ENCODE assay signal across 1 cellular context in the genomic region with DNA sequence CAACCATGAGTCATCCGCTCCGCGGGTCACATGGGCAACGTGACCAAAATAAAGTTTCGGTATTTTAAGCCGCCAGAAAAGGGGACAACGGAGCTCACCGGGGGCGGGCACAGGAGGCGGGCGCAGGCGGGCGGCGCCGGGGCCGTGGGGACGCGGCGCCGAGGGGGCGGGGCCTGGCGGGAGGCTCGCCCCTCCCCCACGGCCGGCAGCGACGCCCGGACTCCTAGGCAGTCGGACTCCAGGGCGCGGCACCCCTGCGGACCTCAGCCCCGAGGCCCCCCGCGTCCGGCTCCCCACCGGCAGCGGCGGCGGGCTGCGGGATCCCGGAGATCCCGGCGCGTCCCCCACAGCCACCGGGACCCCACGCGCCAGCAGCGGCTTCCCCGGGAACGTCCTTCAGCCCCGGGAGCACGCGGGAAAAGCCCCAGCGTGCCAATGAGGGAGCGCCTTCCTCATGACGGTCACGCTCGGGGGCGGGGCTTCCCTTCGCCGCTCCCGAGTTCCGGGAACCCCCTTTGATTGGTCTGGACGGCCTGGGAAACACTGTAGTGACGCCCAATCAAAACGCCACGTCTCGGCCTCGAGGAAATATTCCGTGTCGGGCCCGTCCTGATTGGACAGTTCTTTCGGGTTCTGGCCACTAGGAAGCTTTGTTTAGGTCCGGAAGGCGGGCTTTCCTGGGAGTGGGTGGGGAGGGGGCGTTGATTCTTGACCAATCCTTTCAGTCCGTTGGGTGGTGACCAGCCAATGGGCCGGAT.
TF ChIP-seq lines count a peak whose summit lies in the region.

No MANE protein-coding gene starts in this region.

TF ChIP-seq in K562, 482 proteins besides CTCF, POLR2A, EP300 and RAD21 (continued from another document and continues in another):
- TF ChIP-seq, protein P1, sequence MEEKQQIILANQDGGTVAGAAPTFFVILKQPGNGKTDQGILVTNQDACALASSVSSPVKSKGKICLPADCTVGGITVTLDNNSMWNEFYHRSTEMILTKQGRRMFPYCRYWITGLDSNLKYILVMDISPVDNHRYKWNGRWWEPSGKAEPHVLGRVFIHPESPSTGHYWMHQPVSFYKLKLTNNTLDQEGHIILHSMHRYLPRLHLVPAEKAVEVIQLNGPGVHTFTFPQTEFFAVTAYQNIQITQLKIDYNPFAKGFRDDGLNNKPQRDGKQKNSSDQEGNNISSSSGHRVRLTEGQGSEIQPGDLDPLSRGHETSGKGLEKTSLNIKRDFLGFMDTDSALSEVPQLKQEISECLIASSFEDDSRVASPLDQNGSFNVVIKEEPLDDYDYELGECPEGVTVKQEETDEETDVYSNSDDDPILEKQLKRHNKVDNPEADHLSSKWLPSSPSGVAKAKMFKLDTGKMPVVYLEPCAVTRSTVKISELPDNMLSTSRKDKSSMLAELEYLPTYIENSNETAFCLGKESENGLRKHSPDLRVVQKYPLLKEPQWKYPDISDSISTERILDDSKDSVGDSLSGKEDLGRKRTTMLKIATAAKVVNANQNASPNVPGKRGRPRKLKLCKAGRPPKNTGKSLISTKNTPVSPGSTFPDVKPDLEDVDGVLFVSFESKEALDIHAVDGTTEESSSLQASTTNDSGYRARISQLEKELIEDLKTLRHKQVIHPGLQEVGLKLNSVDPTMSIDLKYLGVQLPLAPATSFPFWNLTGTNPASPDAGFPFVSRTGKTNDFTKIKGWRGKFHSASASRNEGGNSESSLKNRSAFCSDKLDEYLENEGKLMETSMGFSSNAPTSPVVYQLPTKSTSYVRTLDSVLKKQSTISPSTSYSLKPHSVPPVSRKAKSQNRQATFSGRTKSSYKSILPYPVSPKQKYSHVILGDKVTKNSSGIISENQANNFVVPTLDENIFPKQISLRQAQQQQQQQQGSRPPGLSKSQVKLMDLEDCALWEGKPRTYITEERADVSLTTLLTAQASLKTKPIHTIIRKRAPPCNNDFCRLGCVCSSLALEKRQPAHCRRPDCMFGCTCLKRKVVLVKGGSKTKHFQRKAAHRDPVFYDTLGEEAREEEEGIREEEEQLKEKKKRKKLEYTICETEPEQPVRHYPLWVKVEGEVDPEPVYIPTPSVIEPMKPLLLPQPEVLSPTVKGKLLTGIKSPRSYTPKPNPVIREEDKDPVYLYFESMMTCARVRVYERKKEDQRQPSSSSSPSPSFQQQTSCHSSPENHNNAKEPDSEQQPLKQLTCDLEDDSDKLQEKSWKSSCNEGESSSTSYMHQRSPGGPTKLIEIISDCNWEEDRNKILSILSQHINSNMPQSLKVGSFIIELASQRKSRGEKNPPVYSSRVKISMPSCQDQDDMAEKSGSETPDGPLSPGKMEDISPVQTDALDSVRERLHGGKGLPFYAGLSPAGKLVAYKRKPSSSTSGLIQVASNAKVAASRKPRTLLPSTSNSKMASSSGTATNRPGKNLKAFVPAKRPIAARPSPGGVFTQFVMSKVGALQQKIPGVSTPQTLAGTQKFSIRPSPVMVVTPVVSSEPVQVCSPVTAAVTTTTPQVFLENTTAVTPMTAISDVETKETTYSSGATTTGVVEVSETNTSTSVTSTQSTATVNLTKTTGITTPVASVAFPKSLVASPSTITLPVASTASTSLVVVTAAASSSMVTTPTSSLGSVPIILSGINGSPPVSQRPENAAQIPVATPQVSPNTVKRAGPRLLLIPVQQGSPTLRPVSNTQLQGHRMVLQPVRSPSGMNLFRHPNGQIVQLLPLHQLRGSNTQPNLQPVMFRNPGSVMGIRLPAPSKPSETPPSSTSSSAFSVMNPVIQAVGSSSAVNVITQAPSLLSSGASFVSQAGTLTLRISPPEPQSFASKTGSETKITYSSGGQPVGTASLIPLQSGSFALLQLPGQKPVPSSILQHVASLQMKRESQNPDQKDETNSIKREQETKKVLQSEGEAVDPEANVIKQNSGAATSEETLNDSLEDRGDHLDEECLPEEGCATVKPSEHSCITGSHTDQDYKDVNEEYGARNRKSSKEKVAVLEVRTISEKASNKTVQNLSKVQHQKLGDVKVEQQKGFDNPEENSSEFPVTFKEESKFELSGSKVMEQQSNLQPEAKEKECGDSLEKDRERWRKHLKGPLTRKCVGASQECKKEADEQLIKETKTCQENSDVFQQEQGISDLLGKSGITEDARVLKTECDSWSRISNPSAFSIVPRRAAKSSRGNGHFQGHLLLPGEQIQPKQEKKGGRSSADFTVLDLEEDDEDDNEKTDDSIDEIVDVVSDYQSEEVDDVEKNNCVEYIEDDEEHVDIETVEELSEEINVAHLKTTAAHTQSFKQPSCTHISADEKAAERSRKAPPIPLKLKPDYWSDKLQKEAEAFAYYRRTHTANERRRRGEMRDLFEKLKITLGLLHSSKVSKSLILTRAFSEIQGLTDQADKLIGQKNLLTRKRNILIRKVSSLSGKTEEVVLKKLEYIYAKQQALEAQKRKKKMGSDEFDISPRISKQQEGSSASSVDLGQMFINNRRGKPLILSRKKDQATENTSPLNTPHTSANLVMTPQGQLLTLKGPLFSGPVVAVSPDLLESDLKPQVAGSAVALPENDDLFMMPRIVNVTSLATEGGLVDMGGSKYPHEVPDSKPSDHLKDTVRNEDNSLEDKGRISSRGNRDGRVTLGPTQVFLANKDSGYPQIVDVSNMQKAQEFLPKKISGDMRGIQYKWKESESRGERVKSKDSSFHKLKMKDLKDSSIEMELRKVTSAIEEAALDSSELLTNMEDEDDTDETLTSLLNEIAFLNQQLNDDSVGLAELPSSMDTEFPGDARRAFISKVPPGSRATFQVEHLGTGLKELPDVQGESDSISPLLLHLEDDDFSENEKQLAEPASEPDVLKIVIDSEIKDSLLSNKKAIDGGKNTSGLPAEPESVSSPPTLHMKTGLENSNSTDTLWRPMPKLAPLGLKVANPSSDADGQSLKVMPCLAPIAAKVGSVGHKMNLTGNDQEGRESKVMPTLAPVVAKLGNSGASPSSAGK (IDR thresholded peaks at IDR 0.05): peak; percentile 99
- TF ChIP-seq ZNF695 (CRISPR knock-in tag; IDR thresholded peaks at IDR 0.05) (no peak), ZC3H4 (CRISPR knock-in tag; IDR thresholded peaks at IDR 0.05; ENCODE audit: borderline replicate concordance) (0 out of 2 replicates have a peak, but pooled peaks have one; percentile 16), STAT5B (CRISPR knock-in tag; IDR thresholded peaks at IDR 0.05) (no peak), ZNF175 (CRISPR knock-in tag; IDR thresholded peaks at IDR 0.05; ENCODE audit: low read depth) (peak; percentile 94), HDAC2 (IDR thresholded peaks at IDR 0.05) (no peak), CBFB (CRISPR knock-in tag; IDR thresholded peaks at IDR 0.05) (no peak), E2F4 (CRISPR knock-in tag; IDR thresholded peaks at IDR 0.05; ENCODE audit: low read depth) (0 out of 2 replicates have a peak, but pooled peaks have one; percentile 61), KDM5B (IDR thresholded peaks at IDR 0.05; ENCODE audit: insufficient replicate concordance, low read depth, low read length) (peak; percentile 68), TAF1 (IDR thresholded peaks at IDR 0.05; ENCODE audit: control insufficient read depth, extremely low read depth, insufficient read depth, low read length, severe bottlenecking) (peak; percentile 63), CSDE1 (IDR thresholded peaks at IDR 0.05) (no peak), NUFIP1 (IDR thresholded peaks at IDR 0.05; ENCODE audit: partially characterized antibody) (no peak), ZNF518B (CRISPR knock-in tag; IDR thresholded peaks at IDR 0.05) (no peak), PHF21A (IDR thresholded peaks at IDR 0.05; ENCODE audit: borderline replicate concordance, low read depth) (no peak)
- TF ChIP-seq, protein P2, sequence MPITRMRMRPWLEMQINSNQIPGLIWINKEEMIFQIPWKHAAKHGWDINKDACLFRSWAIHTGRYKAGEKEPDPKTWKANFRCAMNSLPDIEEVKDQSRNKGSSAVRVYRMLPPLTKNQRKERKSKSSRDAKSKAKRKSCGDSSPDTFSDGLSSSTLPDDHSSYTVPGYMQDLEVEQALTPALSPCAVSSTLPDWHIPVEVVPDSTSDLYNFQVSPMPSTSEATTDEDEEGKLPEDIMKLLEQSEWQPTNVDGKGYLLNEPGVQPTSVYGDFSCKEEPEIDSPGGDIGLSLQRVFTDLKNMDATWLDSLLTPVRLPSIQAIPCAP (CRISPR knock-in tag; IDR thresholded peaks at IDR 0.05; ENCODE audit: borderline replicate concordance): peak; percentile 32; the same call in 1 of the 2 replicates
- TF ChIP-seq, protein P3, sequence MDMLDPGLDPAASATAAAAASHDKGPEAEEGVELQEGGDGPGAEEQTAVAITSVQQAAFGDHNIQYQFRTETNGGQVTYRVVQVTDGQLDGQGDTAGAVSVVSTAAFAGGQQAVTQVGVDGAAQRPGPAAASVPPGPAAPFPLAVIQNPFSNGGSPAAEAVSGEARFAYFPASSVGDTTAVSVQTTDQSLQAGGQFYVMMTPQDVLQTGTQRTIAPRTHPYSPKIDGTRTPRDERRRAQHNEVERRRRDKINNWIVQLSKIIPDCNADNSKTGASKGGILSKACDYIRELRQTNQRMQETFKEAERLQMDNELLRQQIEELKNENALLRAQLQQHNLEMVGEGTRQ (CRISPR knock-in tag; IDR thresholded peaks at IDR 0.05): peak; percentile 92
- TF ChIP-seq, protein P4, sequence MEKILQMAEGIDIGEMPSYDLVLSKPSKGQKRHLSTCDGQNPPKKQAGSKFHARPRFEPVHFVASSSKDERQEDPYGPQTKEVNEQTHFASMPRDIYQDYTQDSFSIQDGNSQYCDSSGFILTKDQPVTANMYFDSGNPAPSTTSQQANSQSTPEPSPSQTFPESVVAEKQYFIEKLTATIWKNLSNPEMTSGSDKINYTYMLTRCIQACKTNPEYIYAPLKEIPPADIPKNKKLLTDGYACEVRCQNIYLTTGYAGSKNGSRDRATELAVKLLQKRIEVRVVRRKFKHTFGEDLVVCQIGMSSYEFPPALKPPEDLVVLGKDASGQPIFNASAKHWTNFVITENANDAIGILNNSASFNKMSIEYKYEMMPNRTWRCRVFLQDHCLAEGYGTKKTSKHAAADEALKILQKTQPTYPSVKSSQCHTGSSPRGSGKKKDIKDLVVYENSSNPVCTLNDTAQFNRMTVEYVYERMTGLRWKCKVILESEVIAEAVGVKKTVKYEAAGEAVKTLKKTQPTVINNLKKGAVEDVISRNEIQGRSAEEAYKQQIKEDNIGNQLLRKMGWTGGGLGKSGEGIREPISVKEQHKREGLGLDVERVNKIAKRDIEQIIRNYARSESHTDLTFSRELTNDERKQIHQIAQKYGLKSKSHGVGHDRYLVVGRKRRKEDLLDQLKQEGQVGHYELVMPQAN (IDR thresholded peaks at IDR 0.05; ENCODE audit: borderline replicate concordance): no peak
- TF ChIP-seq, protein P5, sequence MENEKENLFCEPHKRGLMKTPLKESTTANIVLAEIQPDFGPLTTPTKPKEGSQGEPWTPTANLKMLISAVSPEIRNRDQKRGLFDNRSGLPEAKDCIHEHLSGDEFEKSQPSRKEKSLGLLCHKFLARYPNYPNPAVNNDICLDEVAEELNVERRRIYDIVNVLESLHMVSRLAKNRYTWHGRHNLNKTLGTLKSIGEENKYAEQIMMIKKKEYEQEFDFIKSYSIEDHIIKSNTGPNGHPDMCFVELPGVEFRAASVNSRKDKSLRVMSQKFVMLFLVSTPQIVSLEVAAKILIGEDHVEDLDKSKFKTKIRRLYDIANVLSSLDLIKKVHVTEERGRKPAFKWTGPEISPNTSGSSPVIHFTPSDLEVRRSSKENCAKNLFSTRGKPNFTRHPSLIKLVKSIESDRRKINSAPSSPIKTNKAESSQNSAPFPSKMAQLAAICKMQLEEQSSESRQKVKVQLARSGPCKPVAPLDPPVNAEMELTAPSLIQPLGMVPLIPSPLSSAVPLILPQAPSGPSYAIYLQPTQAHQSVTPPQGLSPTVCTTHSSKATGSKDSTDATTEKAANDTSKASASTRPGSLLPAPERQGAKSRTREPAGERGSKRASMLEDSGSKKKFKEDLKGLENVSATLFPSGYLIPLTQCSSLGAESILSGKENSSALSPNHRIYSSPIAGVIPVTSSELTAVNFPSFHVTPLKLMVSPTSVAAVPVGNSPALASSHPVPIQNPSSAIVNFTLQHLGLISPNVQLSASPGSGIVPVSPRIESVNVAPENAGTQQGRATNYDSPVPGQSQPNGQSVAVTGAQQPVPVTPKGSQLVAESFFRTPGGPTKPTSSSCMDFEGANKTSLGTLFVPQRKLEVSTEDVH (IDR thresholded peaks at IDR 0.05; ENCODE audit: low read depth, partially characterized antibody): peak; percentile 96
